In genomic region chrX:22118161-22118830, GRCh38 we compare ENCODE assay signal across 22 cellular contexts.
DNase-seq lines count a peak whose midpoint lies in the region; ATAC-seq and TF ChIP-seq lines count a peak whose summit lies in the region.
"Had no signal": no experiment of that assay in that cellular context is flagged by ENCODE, and none has a peak within 500 bp of the region (broad histone marks: within the 10 kb centered on the region; RNA-seq: fewer than 3 reads in every experiment).

No MANE protein-coding gene starts in this region.

- H2AFZ ChIP-seq in neuronal stem cell (ENCODE audit: low read length) = no peak overlapping the region

- H3K23ac ChIP-seq in neuronal stem cell (ENCODE audit: low read depth, low read length, poor library complexity) = no peak overlapping the region

- H3K9me3 Mint-ChIP-seq in nephron = no peaks in the 10 kb centered on the region
- H3K9me3 Mint-ChIP-seq: activated T-cell treated with anti-CD3 and anti-CD28 coated beads, Interleukin-2, amount 50 U/mL, for 24 hours had no signal

- TF ChIP-seq POLR2A in breast epithelium (IDR thresholded peaks at IDR 0.05) = no peak

- no peaks in the 10 kb centered on the region for H3K36me3 Mint-ChIP-seq in nephron (ENCODE audit: low read depth)
- H3K36me3 Mint-ChIP-seq in T-helper 17 cell (ENCODE audit: low read depth) = peaks cover 2% of the 10 kb centered on the region
- H3K36me3 Mint-ChIP-seq: activated naive CD8-positive, alpha-beta T cell had no signal

- H2AK5ac ChIP-seq in neuronal stem cell (ENCODE audit: low read depth, low read length) = no peak overlapping the region

- no peak overlapping the region for H3K4ac ChIP-seq in neuronal stem cell (ENCODE audit: low read length)

- DNase-seq in DMS79 treated with DMSO at 0.1 percent for 48 hours (lab: John Stamatoyannopoulos, UW) = peak; percentile 43
- no peak for DNase-seq in breast epithelium (ENCODE audit: low spot score in 2 of 2)
- DNase-seq in SJCRH30 = no peak
- DNase-seq in neuronal stem cell (ENCODE audit: low spot score) = no peak
- no peak for DNase-seq in heart right ventricle
- DNase-seq in T-helper 17 cell = no peak
- DNase-seq: activated CD4-positive, alpha-beta T cell treated with anti-CD3 and anti-CD28 coated beads, Interleukin-2, amount 50 U/mL, for 1 hour; activated T-cell treated with anti-CD3 and anti-CD28 coated beads, Interleukin-2, amount 50 U/mL, for 24 hours; BE2C; caudate nucleus; DMS153; hypothalamus; MG63; NCI-H187; NCI-H524 treated with DMSO at 0.1 percent for 48 hours; stimulated activated CD4-positive, alpha-beta T cell treated with anti-CD3 and anti-CD28 coated beads, Interleukin-4, amount 100 ng/mL, for 24 hours; stimulated activated CD8-positive, alpha-beta memory T cell treated with anti-CD3 and anti-CD28 coated beads, Interleukin-4, amount 100 ng/mL, for 48 hours; testis had no signal

- ATAC-seq in heart right ventricle (no peak), T-helper 17 cell (no peak)
- ATAC-seq: left lobe of liver had no signal

- no peaks in the 10 kb centered on the region for H3K27me3 Mint-ChIP-seq in nephron (ENCODE audit: low read depth)
- no peaks in the 10 kb centered on the region for H3K27me3 Mint-ChIP-seq in T-helper 17 cell
- H3K27me3 Mint-ChIP-seq: activated naive CD8-positive, alpha-beta T cell had no signal

- H2BK15ac ChIP-seq in neuronal stem cell (ENCODE audit: low read length) = no peak overlapping the region

- H3K4me3 ChIP-seq in HUES6 (ENCODE audit: low read depth, low read length) = no peak overlapping the region
- no peak overlapping the region for H3K4me3 ChIP-seq in breast epithelium
- no peak overlapping the region for H3K4me3 ChIP-seq in SJCRH30
- H3K4me3 ChIP-seq in neuronal stem cell (ENCODE audit: low read length in 2 of 2) = no peak overlapping the region
- H3K4me3 ChIP-seq in heart right ventricle = peak overlapping the region in 1 of 10 donors; percentile 3
- H3K4me3 ChIP-seq: MG63, testis had no signal

- H3K4me1 Mint-ChIP-seq in nephron (peaks cover 28% of the 10 kb centered on the region), T-helper 17 cell (no peaks in the 10 kb centered on the region)

- no peaks in the 10 kb centered on the region for H3K36me3 ChIP-seq in HUES6 (ENCODE audit: control insufficient read depth, insufficient read depth, low read length)
- H3K36me3 ChIP-seq in breast epithelium = no peaks in the 10 kb centered on the region
- no peaks in the 10 kb centered on the region for H3K36me3 ChIP-seq in SJCRH30
- H3K36me3 ChIP-seq in neuronal stem cell (replicated peaks in 1 of 2; ENCODE audit: control insufficient read depth in 2 of 2, insufficient read depth in 2 of 2, low read length in 2 of 2) = no peaks in the 10 kb centered on the region
- H3K36me3 ChIP-seq in heart right ventricle = no peaks in the 10 kb centered on the region
- H3K36me3 ChIP-seq: BE2C had no signal

- no peak overlapping the region for H2BK5ac ChIP-seq in neuronal stem cell (ENCODE audit: low read length)

- no peak overlapping the region for H2BK120ac ChIP-seq in neuronal stem cell (ENCODE audit: low read depth, low read length)

- H3K4me2 ChIP-seq in neuronal stem cell (ENCODE audit: insufficient read depth, low read length, poor library complexity, severe bottlenecking) = no peak overlapping the region

- H3K18ac ChIP-seq in neuronal stem cell (ENCODE audit: low read length) = no peak overlapping the region

- H2BK12ac ChIP-seq in neuronal stem cell (ENCODE audit: low read length) = no peak overlapping the region

- H4K91ac ChIP-seq in neuronal stem cell (ENCODE audit: low read depth, low read length, poor library complexity) = no peak overlapping the region

- no CpG with 5 or more reads among the region's 10 CpGs for WGBS in neuronal stem cell (ENCODE audit: extremely low coverage in 2 of 2, insufficient read length in 2 of 2, insufficient replicate concordance in 1 of 2), 2 donors
- WGBS in heart right ventricle, 2 donors = 80% methylated on average over 9 to 10 of the region's 10 CpGs

- no peak for TF ChIP-seq CTCF in breast epithelium (IDR thresholded peaks at IDR 0.05)
- TF ChIP-seq CTCF in nephron (IDR thresholded peaks at IDR 0.05; ENCODE audit: unreplicated experiment in 3 of 3) = no peak
- TF ChIP-seq CTCF in heart right ventricle (IDR thresholded peaks at IDR 0.05) = no peak

- H3K9ac ChIP-seq in HUES6 (ENCODE audit: low read length) = no peak overlapping the region
- H3K9ac ChIP-seq in neuronal stem cell (ENCODE audit: low read depth, low read length, poor library complexity) = no peak overlapping the region

- no peaks in the 10 kb centered on the region; the same call in 1 of the 2 replicates for H3K27me3 ChIP-seq in HUES6 (ENCODE audit: control insufficient read depth, insufficient read depth, low read length)
- peaks cover 0 to 11% of the 10 kb centered on the region in 2 donors for H3K27me3 ChIP-seq in breast epithelium
- no peaks in the 10 kb centered on the region for H3K27me3 ChIP-seq in SJCRH30
- no peaks in the 10 kb centered on the region for H3K27me3 ChIP-seq in neuronal stem cell (ENCODE audit: control insufficient read depth in 3 of 3, insufficient read depth in 3 of 3, low read depth in 1 of 3, low read length in 3 of 3)
- peaks cover 0 to 6% (median 0%) of the 10 kb centered on the region in 7 donors for H3K27me3 ChIP-seq in heart right ventricle
- H3K27me3 ChIP-seq: BE2C, MG63, testis had no signal

- H3K4me1 ChIP-seq in HUES6 (ENCODE audit: control insufficient read depth, insufficient read depth, low read length) (peaks cover 22% of the 10 kb centered on the region), breast epithelium (no peaks in the 10 kb centered on the region), SJCRH30 (no peaks in the 10 kb centered on the region), neuronal stem cell (ENCODE audit: control insufficient read depth in 2 of 2, insufficient read depth in 1 of 2, low read depth in 1 of 2, low read length in 2 of 2) (no peaks in the 10 kb centered on the region), heart right ventricle (no peaks in the 10 kb centered on the region)
- H3K4me1 ChIP-seq: testis had no signal

- H3K27ac ChIP-seq in HUES6 (ENCODE audit: low read depth, low read length) (peak overlapping the region; percentile 31; the same call in 1 of the 2 replicates), breast epithelium (peak overlapping the region; percentile 2 to 59), SJCRH30 (no peak overlapping the region), neuronal stem cell (replicated peaks; ENCODE audit: low read length) (no peak overlapping the region), heart right ventricle (no peak overlapping the region)
- H3K27ac ChIP-seq: testis had no signal

- intact Hi-C loops in breast epithelium (cut with DNase I; ENCODE audit: low total_unique reads) = no loop called here
- intact Hi-C loops in heart right ventricle (cut with DNase I) = no loop called here

- H3K9me3 ChIP-seq in HUES6 (ENCODE audit: control insufficient read depth, insufficient read depth, low read depth, low read length) (no peaks in the 10 kb centered on the region), breast epithelium (no peaks in the 10 kb centered on the region), SJCRH30 (replicated peaks) (no peaks in the 10 kb centered on the region), neuronal stem cell (replicated peaks in 1 of 2; ENCODE audit: control insufficient read depth in 2 of 2, insufficient read depth in 1 of 2, low read depth in 1 of 2, low read length in 2 of 2) (no peaks in the 10 kb centered on the region), heart right ventricle (no peaks in the 10 kb centered on the region), T-helper 17 cell (ENCODE audit: control insufficient read depth, low read length, poor library complexity, severe bottlenecking) (no peaks in the 10 kb centered on the region)
- H3K9me3 ChIP-seq: BE2C, MG63, testis had no signal

- no peaks in the 10 kb centered on the region for H3K79me1 ChIP-seq in neuronal stem cell (ENCODE audit: low read depth, low read length)

- H3K4me3 Mint-ChIP-seq in nephron (no peak overlapping the region), T-helper 17 cell (no peak overlapping the region)
- H3K4me3 Mint-ChIP-seq: activated naive CD8-positive, alpha-beta T cell; activated T-cell treated with anti-CD3 and anti-CD28 coated beads, Interleukin-2, amount 50 U/mL, for 24 hours had no signal

- H3K27ac Mint-ChIP-seq in nephron (peak overlapping the region; percentile 83 to 95 (median 91)), T-helper 17 cell (no peak overlapping the region)
- H3K27ac Mint-ChIP-seq: activated naive CD8-positive, alpha-beta T cell; activated T-cell treated with anti-CD3 and anti-CD28 coated beads, Interleukin-2, amount 50 U/mL, for 24 hours had no signal

- H3K14ac ChIP-seq in neuronal stem cell (ENCODE audit: low read length) = no peak overlapping the region

- no peak overlapping the region for H4K8ac ChIP-seq in neuronal stem cell (ENCODE audit: low read depth, low read length)

Comparison
In these comparisons a context has a peak if more than half of its experiments do, and no peak if none do; other contexts are left out.
1. H3K27ac ChIP-seq: peak in HUES6 (single experiment) and breast epithelium (2 of 2); none in SJCRH30 (single experiment), neuronal stem cell (single experiment) and heart right ventricle (0 of 10).